ENCODE assay signal across 23 cellular contexts in the genomic region with DNA sequence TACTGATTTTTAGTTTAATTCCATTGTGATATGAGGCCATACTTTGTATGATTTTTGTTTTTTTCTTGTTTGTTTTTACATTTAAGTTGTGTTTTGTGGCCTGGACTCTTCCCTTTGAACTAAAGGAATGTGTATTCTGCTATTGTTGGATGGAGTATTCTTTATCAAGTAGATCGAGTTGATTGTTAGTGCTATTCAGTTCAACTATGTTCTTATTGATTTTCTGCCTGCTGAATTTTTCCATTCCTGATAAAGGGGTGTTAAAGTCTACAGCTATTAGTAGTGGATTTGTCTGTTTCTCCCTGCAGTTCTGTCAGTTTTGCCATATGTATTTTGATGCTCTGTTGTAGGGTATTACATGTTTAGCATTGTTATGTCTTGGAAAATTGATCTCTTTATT. TPM values are rescaled to one million over a fixed set of nuclear protein-coding genes. Genes with fewer than 3 reads are reported as not detected.
"Had no signal": no experiment of that assay in that cellular context is flagged by ENCODE, and none has a peak within 500 bp of the region (broad histone marks: within the 10 kb centered on the region; RNA-seq: fewer than 3 reads in every experiment).

No MANE protein-coding gene starts in this region.

- H3K4me3 Mint-ChIP-seq: nephron progenitor cell; stimulated activated naive B cell treated with anti-CD40 and anti-IgM and Interleukin-4, amounts not matched to agents 10 μg/mL and 1 μg/mL and 100 μg/mL, for 72 hours; stimulated activated naive CD8-positive, alpha-beta T cell treated with anti-CD3 and anti-CD28 coated beads, Interleukin-15, Interleukin-2, amounts not matched to agents 100 ng/mL and 50 ng/mL, for 24 hours had no signal

- DNase-seq: cortex of kidney; effector CD4-positive, alpha-beta T cell; foreskin fibroblast; gastrocnemius medialis; left ventricle myocardium superior; lower lobe of right lung; naive thymus-derived CD8-positive, alpha-beta T cell; nephron progenitor cell; nucleus accumbens; ovary; sigmoid colon; spleen; stimulated activated CD4-positive, alpha-beta T cell treated with anti-CD3 and anti-CD28 coated beads, Interleukin-4, amount 100 ng/mL, for 4 hours; stimulated activated naive B cell treated with anti-CD40 and anti-IgM and Interleukin-4, amounts not matched to agents 10 μg/mL and 1 μg/mL and 100 μg/mL, for 72 hours; thyroid gland; trophoblast cell had no signal

- H3K27me3 Mint-ChIP-seq: naive thymus-derived CD8-positive, alpha-beta T cell; stimulated activated naive CD8-positive, alpha-beta T cell treated with anti-CD3 and anti-CD28 coated beads, Interleukin-15, Interleukin-2, amounts not matched to agents 100 ng/mL and 50 ng/mL, for 24 hours had no signal

- H3K27ac Mint-ChIP-seq: nephron progenitor cell; stimulated activated naive B cell treated with anti-CD40 and anti-IgM and Interleukin-4, amounts not matched to agents 10 μg/mL and 1 μg/mL and 100 μg/mL, for 72 hours; stimulated activated naive CD8-positive, alpha-beta T cell treated with anti-CD3 and anti-CD28 coated beads, Interleukin-15, Interleukin-2, amounts not matched to agents 100 ng/mL and 50 ng/mL, for 24 hours had no signal

- H3K27ac ChIP-seq: epithelial cell of prostate, gastrocnemius medialis, lower lobe of right lung, ovary, right atrium auricular region, sigmoid colon, suprapubic skin, thyroid gland, vagina had no signal

- ATAC-seq: esophagus mucosa; lower lobe of right lung; naive thymus-derived CD8-positive, alpha-beta T cell; stimulated activated naive B cell treated with anti-CD40 and anti-IgM and Interleukin-4, amounts not matched to agents 10 μg/mL and 1 μg/mL and 100 μg/mL, for 72 hours had no signal

RNA-seq across cellular contexts. Expression of gene RSAD2, which starts 54.2 kb away (rescaled TPM):
- total RNA-seq: myocyte had no signal
